In genomic region chrX:57120619-57121161, GRCh38 we compare ENCODE assay signal across 8 cellular contexts. TPM values are rescaled to one million over a fixed set of nuclear protein-coding genes. Genes with fewer than 3 reads are reported as not detected.
A peak's percentile ranks its signal among the peaks of the same experiment; 100 is the strongest.
DNase-seq lines count a peak whose midpoint lies in the region; ATAC-seq, FAIRE-seq and TF ChIP-seq lines count a peak whose summit lies in the region.
"Not testable (repeated sequence)": the region's sequence is repeated elsewhere in the genome, so short reads cannot be mapped to it uniquely, and the experiment has no call there.

No MANE protein-coding gene starts in this region.

- H3K9ac ChIP-seq in mucosa of stomach (ENCODE audit: low read length) (peak overlapping the region; percentile 61), skeletal muscle satellite cell (ENCODE audit: low read depth, low read length) (peak overlapping the region; percentile 75)

- peaks cover 16% of the 10 kb centered on the region for H3K36me3 Mint-ChIP-seq in activated T-helper 17 cell treated with anti-CD3 and anti-CD28 coated beads, Interleukin-2, amount 50 U/mL, for 72 hours (ENCODE audit: low read depth)

- not testable (repeated sequence) for H3K4me1 ChIP-seq in A549; OCI-LY7 (ENCODE audit: insufficient read depth, low read length, poor library complexity, severe bottlenecking); hepatocyte (ENCODE audit: insufficient read depth); mucosa of stomach (ENCODE audit: control insufficient read depth, insufficient read depth, low read length); skeletal muscle satellite cell (ENCODE audit: control insufficient read depth, insufficient read depth, low read length)

- CTCF ChIA-PET in A549 (lab: Yijun Ruan, JAX); OCI-LY7 (lab: Charles Lee; ENCODE audit: unreplicated experiment): not testable (repeated sequence)

- ATAC-seq in A549 (peak in 1 of 2 experiments; percentile 48; a peak in 4 of 6 replicates), GM18909 (IDR thresholded peaks at IDR 0.05; ENCODE audit: poor library complexity, unreplicated experiment) (peak; percentile 0)
- not testable (repeated sequence) for ATAC-seq in activated T-helper 17 cell treated with anti-CD3 and anti-CD28 coated beads, Interleukin-2, amount 50 U/mL, for 72 hours (replicated peaks)

- H2AFZ ChIP-seq in OCI-LY7 (ENCODE audit: low read length) (peak overlapping the region; percentile 61; the same call in 1 of the 2 replicates), hepatocyte (peak overlapping the region; percentile 80)

- not testable (repeated sequence) for H3K9me3 ChIP-seq in A549; OCI-LY7 (ENCODE audit: low read length); hepatocyte (ENCODE audit: low read depth); mucosa of stomach (ENCODE audit: control insufficient read depth, low read length); skeletal muscle satellite cell (replicated peaks; ENCODE audit: low read length)

- not testable (repeated sequence) for H4K20me1 ChIP-seq in OCI-LY7 (ENCODE audit: insufficient read depth, low read length); hepatocyte (ENCODE audit: insufficient read depth, poor library complexity, severe bottlenecking)

- peak overlapping the region; percentile 67 for H3K4me2 ChIP-seq in A549
- peak overlapping the region; percentile 73 for H3K4me2 ChIP-seq in OCI-LY7 (ENCODE audit: low read length)
- peak overlapping the region; percentile 75 for H3K4me2 ChIP-seq in hepatocyte
- peak overlapping the region; percentile 71 for H3K4me2 ChIP-seq in skeletal muscle satellite cell (ENCODE audit: low read length)

- not testable (repeated sequence) for TF ChIP-seq RAD21 in A549 (conservative IDR thresholded peaks at IDR 0.05 in 1 of 2, IDR thresholded peaks at IDR 0.05 in 1 of 2)

- POLR2A ChIA-PET in A549 (lab: Yijun Ruan, JAX) = interaction anchor here (1.7 kb wide), 1 partner anchor 125 kb away, joined by 8 read pairs; the partner anchor contains the start of gene SPIN3
- POLR2A ChIA-PET in OCI-LY7 (lab: Charles Lee) = not testable (repeated sequence)

- not testable (repeated sequence) for H3K79me2 ChIP-seq in OCI-LY7 (ENCODE audit: insufficient read depth, low read depth, low read length); hepatocyte

- H3K4me3 ChIP-seq in A549 = peak overlapping the region; percentile 72
- H3K4me3 ChIP-seq in OCI-LY7 (ENCODE audit: low read depth, low read length, poor library complexity, severe bottlenecking) = peak overlapping the region; percentile 72
- H3K4me3 ChIP-seq in hepatocyte = peak overlapping the region; percentile 71
- H3K4me3 ChIP-seq in mucosa of stomach (ENCODE audit: low read length) = peak overlapping the region; percentile 41
- H3K4me3 ChIP-seq in skeletal muscle satellite cell (ENCODE audit: low read length) = peak overlapping the region; percentile 78

- H3K9me3 Mint-ChIP-seq in activated T-helper 17 cell treated with anti-CD3 and anti-CD28 coated beads, Interleukin-2, amount 50 U/mL, for 72 hours = not testable (repeated sequence)

- H3K27me3 ChIP-seq in hepatocyte; mucosa of stomach (ENCODE audit: control insufficient read depth, insufficient read depth, low read length); skeletal muscle satellite cell (ENCODE audit: control insufficient read depth, insufficient read depth, low read length): not testable (repeated sequence)

- peak overlapping the region; percentile 84 for H3K4me3 Mint-ChIP-seq in activated T-helper 17 cell treated with anti-CD3 and anti-CD28 coated beads, Interleukin-2, amount 50 U/mL, for 72 hours

- not testable (repeated sequence) for H3K36me3 ChIP-seq in OCI-LY7 (ENCODE audit: insufficient read depth, low read length); hepatocyte (replicated peaks; ENCODE audit: insufficient read depth, low read depth); mucosa of stomach (ENCODE audit: control insufficient read depth, insufficient read depth, low read length); skeletal muscle satellite cell (ENCODE audit: insufficient read depth, low read length)

- H3K27ac ChIP-seq in A549 (peak overlapping the region; percentile 84 to 90), hepatocyte (peak overlapping the region; percentile 98)
- H3K27ac ChIP-seq in OCI-LY7 (ENCODE audit: low read depth, low read length, poor library complexity, severe bottlenecking) = not testable (repeated sequence)

- BruUV-seq in OCI-LY7 (replicated peaks; lab: Mats Ljungman, UMichigan) = not testable (repeated sequence)

- DNase-seq in A549 (ENCODE audit: low read depth in 1 of 2, low spot score in 1 of 2); OCI-LY7 (ENCODE audit: low spot score); hepatocyte (ENCODE audit: low spot score): not testable (repeated sequence)
- DNase-seq in ecto neural progenitor cell (ENCODE audit: low spot score) = peak; percentile 49

- TF ChIP-seq CTCF in A549 (IDR thresholded peaks at IDR 0.05); OCI-LY7 (conservative IDR thresholded peaks at IDR 0.05; ENCODE audit: low read length); hepatocyte (IDR thresholded peaks at IDR 0.05; ENCODE audit: poor library complexity): not testable (repeated sequence)

- not testable (repeated sequence) for H3K27me3 Mint-ChIP-seq in activated T-helper 17 cell treated with anti-CD3 and anti-CD28 coated beads, Interleukin-2, amount 50 U/mL, for 72 hours

- TF ChIP-seq POLR2A in A549 (IDR thresholded peaks at IDR 0.05; ENCODE audit: low read length) = not testable (repeated sequence)

- intact Hi-C loops in OCI-LY7 (cut with micrococcal nuclease; ENCODE audit: unreplicated experiment) = not testable (repeated sequence)

- TF ChIP-seq EP300 in A549 (IDR thresholded peaks at IDR 0.05) = not testable (repeated sequence)

- FAIRE-seq in A549 (lab: Jason Lieb, UNC) = not testable (repeated sequence)

- H3K4me1 Mint-ChIP-seq in activated T-helper 17 cell treated with anti-CD3 and anti-CD28 coated beads, Interleukin-2, amount 50 U/mL, for 72 hours = not testable (repeated sequence)

- WGBS in A549 (ENCODE audit: missing lambda C conversion rate) = 10% methylated on average over 6 of the region's 12 CpGs
- WGBS in hepatocyte (ENCODE audit: low lambda C conversion rate, missing lambda C conversion rate) = 68% methylated on average over 5 of the region's 12 CpGs

- peak overlapping the region; percentile 91 for H3K27ac Mint-ChIP-seq in activated T-helper 17 cell treated with anti-CD3 and anti-CD28 coated beads, Interleukin-2, amount 50 U/mL, for 72 hours

- H3K9me2 ChIP-seq in OCI-LY7 (ENCODE audit: insufficient read depth, low read length); hepatocyte (replicated peaks; ENCODE audit: insufficient read depth): not testable (repeated sequence)

RNA-seq across cellular contexts. Expression of gene SPIN2B, which starts 0.7 kb away (rescaled TPM):
- polyA plus RNA-seq in A549 (2011; rRNA removed) = 10.7 and 11.2 TPM in 2 replicates
- 7.1 and 8.2 TPM in 2 replicates for polyA plus RNA-seq in A549 (2012; cell fraction: cytosol; rRNA removed)
- 8.8 and 10.8 TPM in 2 replicates for polyA plus RNA-seq in A549 (2012; cell fraction: nucleus; rRNA removed)
- polyA plus RNA-seq in A549 (2017; fragmentation: RNase III; extraction: RNeasy Plus Mini Kit Qiagen cat#74134 plus additional on column Dnase treatment) = 8.5 to 9.6 TPM (median 9.1 TPM) in 3 replicates
- 8.8 and 10.3 TPM in 2 replicates for polyA minus RNA-seq in A549 (2011; rRNA and poly(A)+ RNA removed)
- 8.1 and 14.2 TPM in 2 replicates for total RNA-seq in OCI-LY7 (2014; rRNA removed; shearing (Covaris generic))
- total RNA-seq in OCI-LY7 (2022) = 12.4 and 14.3 TPM in 2 replicates
- total RNA-seq in activated T-helper 17 cell treated with anti-CD3 and anti-CD28 coated beads, Interleukin-2, amount 50 U/mL, for 72 hours = 1 to 10 TPM; 5.3 to 7.2 TPM
- total RNA-seq in hepatocyte = 8.0 and 9.1 TPM in 2 replicates
- polyA plus RNA-seq in hepatocyte = 10.9 and 13.7 TPM in 2 replicates
- 6.8 and 10.4 TPM in 2 replicates for total RNA-seq in skeletal muscle satellite cell (2012; rRNA removed)

RNA-seq across cellular contexts. Expression of gene SPIN2A, which starts 16.5 kb away (rescaled TPM):
- 0.30 and 0.31 TPM in 2 replicates for polyA plus RNA-seq in A549 (2011; rRNA removed)
- 0.13 and 0.16 TPM in 2 replicates for polyA plus RNA-seq in A549 (2012; cell fraction: cytosol; rRNA removed)
- polyA plus RNA-seq in A549 (2012; cell fraction: nucleus; rRNA removed) = 0.54 and 0.58 TPM in 2 replicates
- polyA plus RNA-seq in A549 (2017; fragmentation: RNase III; extraction: RNeasy Plus Mini Kit Qiagen cat#74134 plus additional on column Dnase treatment) = 0.21 to 0.34 TPM (median 0.28 TPM) in 3 replicates
- polyA minus RNA-seq in A549 (2011; rRNA and poly(A)+ RNA removed) = 0.78 and 1.1 TPM in 2 replicates
- total RNA-seq in OCI-LY7 (2014; rRNA removed; shearing (Covaris generic)) = 0.28 and 0.41 TPM in 2 replicates
- total RNA-seq in OCI-LY7 (2022) = 0.57 and 1.3 TPM in 2 replicates
- total RNA-seq in activated T-helper 17 cell treated with anti-CD3 and anti-CD28 coated beads, Interleukin-2, amount 50 U/mL, for 72 hours = 1 to 10 TPM in 1 of 2 donors, under 1 TPM in 1; 0.76 to 1.5 TPM
- 0.24 and 1.0 TPM in 2 replicates for total RNA-seq in hepatocyte
- polyA plus RNA-seq in hepatocyte = 1.8 and 3.0 TPM in 2 replicates
- total RNA-seq in skeletal muscle satellite cell (2012; rRNA removed) = 0.22 and 0.51 TPM in 2 replicates
